Comparison of ENCODE assay signal across 22 cellular contexts in genomic region chr7:18162653-18163052, GRCh38.
"Had no signal": no experiment of that assay in that cellular context is flagged by ENCODE, and none has a peak within 500 bp of the region (broad histone marks: within the 10 kb centered on the region; RNA-seq: fewer than 3 reads in every experiment).

No MANE protein-coding gene starts in this region.

- H3K9me3 ChIP-seq: left lung, ovary, spleen, tibial nerve, uterus had no signal

- DNase-seq: hippocampal formation; immature natural killer cell; kidney; left colon; left lung; mesendoderm; naive thymus-derived CD4-positive, alpha-beta T cell; ovary; right cardiac atrium; small intestine; spleen; stimulated activated CD4-positive, alpha-beta T cell treated with anti-CD3 and anti-CD28 coated beads, Interleukin-4, amount 100 ng/mL, for 4 hours; stimulated activated CD8-positive, alpha-beta memory T cell treated with anti-CD3 and anti-CD28 coated beads, Interleukin-4, amount 100 ng/mL, for 48 hours; stimulated activated naive CD4-positive, alpha-beta T cell treated with Interleukin-2 at 50 U/mL for 16 hours; stimulated activated naive CD8-positive, alpha-beta T cell treated with anti-CD3 and anti-CD28 coated beads, Interleukin-15, amount 100 ng/mL, for 72 hours; substantia nigra; uterus had no signal

- H3K4me3 ChIP-seq: left lung, lung, ovary, spleen, tibial nerve, uterus had no signal

- ATAC-seq: left colon; left lung; naive thymus-derived CD4-positive, alpha-beta T cell; natural killer cell treated with Interleukin-12 subunit alpha and Interleukin-12 subunit beta and Interleukin-15 and Interleukin-18, amount 100 ng/mL, for 72 hours; right cardiac atrium; sciatic nerve; stimulated activated memory B cell treated with anti-CD40 and anti-IgM and Interleukin-4, amounts not matched to agents 10 μg/mL and 1 μg/mL and 100 μg/mL, for 72 hours; stimulated activated naive CD8-positive, alpha-beta T cell treated with anti-CD3 and anti-CD28 coated beads, Interleukin-15, amount 100 ng/mL, for 72 hours had no signal

- H3K27ac ChIP-seq: left lung, ovary, tibial nerve had no signal

- H3K36me3 ChIP-seq: left lung, ovary, spleen, tibial nerve, uterus had no signal

- H3K4me1 ChIP-seq: uterus had no signal

- H3K27me3 ChIP-seq: left lung, ovary, spleen, tibial nerve, uterus had no signal
